In genomic region chrX:123976671-123977316, GRCh38 we compare ENCODE assay signal across 8 cellular contexts. TPM values are rescaled to one million over a fixed set of nuclear protein-coding genes. Genes with fewer than 3 reads are reported as not detected.
DNase-seq lines count a peak whose midpoint lies in the region; ATAC-seq, FAIRE-seq and TF ChIP-seq lines count a peak whose summit lies in the region.

No MANE protein-coding gene starts in this region.

- peaks cover 12 to 31% of the 10 kb centered on the region in 2 donors for H3K4me1 Mint-ChIP-seq in natural killer cell

- H3K27ac Mint-ChIP-seq in natural killer cell: peak overlapping the region; percentile 1 to 15

- ATAC-seq in natural killer cell: peak in 2 of 3 donors; percentile 49 to 54
- ATAC-seq in GM19452 (IDR thresholded peaks at IDR 0.05; ENCODE audit: unreplicated experiment): no peak
- no peak for ATAC-seq in HG02884 (IDR thresholded peaks at IDR 0.05; ENCODE audit: unreplicated experiment)
- no peak for ATAC-seq in HG02981 (IDR thresholded peaks at IDR 0.05; ENCODE audit: unreplicated experiment)
- ATAC-seq in HG02759 (IDR thresholded peaks at IDR 0.05; ENCODE audit: unreplicated experiment): no peak

- no peaks in the 10 kb centered on the region for H3K27me3 Mint-ChIP-seq in natural killer cell (ENCODE audit: low read depth in 2 of 2)

- no peaks in the 10 kb centered on the region for H3K27me3 ChIP-seq in bronchial epithelial cell (ENCODE audit: control insufficient read depth, insufficient read depth, low read length)

- H3K4me3 Mint-ChIP-seq in natural killer cell: no peak overlapping the region

- TF ChIP-seq CTCF in bronchial epithelial cell (IDR thresholded peaks at IDR 0.05; ENCODE audit: insufficient read depth, low read length, severe bottlenecking) (peak; percentile 4), natural killer cell (IDR thresholded peaks at IDR 0.05) (no peak)

- H3K9me3 Mint-ChIP-seq in natural killer cell: no peaks in the 10 kb centered on the region

- no peaks in the 10 kb centered on the region for H3K36me3 ChIP-seq in bronchial epithelial cell (ENCODE audit: control insufficient read depth, insufficient read depth, low read length)

- FAIRE-seq in bronchial epithelial cell (lab: Jason Lieb, UNC): no peak

- H3K4me3 ChIP-seq in bronchial epithelial cell (ENCODE audit: low read depth, low read length): no peak overlapping the region

- no peaks in the 10 kb centered on the region for H3K36me3 Mint-ChIP-seq in natural killer cell

- DNase-seq in Daoy (ENCODE audit: low read depth): peak; percentile 2
- peak; percentile 23 for DNase-seq in NCI-H1694 treated with DMSO at 0.1 percent for 48 hours (lab: John Stamatoyannopoulos, UW)
- peak; percentile 42 for DNase-seq in bronchial epithelial cell (ENCODE audit: low read depth)
- no peak for DNase-seq in natural killer cell

- intact Hi-C loops in natural killer cell (cut with micrococcal nuclease): no loop called here

RNA-seq across cellular contexts. Expression of gene STAG2, which starts 15.3 kb away (rescaled TPM):
- 74.1 and 84.6 TPM in 2 replicates for total RNA-seq in Daoy (2014; rRNA removed; shearing (Covaris generic))
- 90.8 and 95.1 TPM in 2 replicates for total RNA-seq in bronchial epithelial cell
- total RNA-seq in natural killer cell: 10 to 100 TPM; 91.7 to 97.2 (median 92.4) TPM

Comparison
In these comparisons a context has a peak if more than half of its experiments do, and no peak if none do; other contexts are left out.
1. ATAC-seq: peak in natural killer cell (2 of 3); none in GM19452 (single experiment), HG02884 (single experiment), HG02981 (single experiment) and HG02759 (single experiment).